In the genomic region with DNA sequence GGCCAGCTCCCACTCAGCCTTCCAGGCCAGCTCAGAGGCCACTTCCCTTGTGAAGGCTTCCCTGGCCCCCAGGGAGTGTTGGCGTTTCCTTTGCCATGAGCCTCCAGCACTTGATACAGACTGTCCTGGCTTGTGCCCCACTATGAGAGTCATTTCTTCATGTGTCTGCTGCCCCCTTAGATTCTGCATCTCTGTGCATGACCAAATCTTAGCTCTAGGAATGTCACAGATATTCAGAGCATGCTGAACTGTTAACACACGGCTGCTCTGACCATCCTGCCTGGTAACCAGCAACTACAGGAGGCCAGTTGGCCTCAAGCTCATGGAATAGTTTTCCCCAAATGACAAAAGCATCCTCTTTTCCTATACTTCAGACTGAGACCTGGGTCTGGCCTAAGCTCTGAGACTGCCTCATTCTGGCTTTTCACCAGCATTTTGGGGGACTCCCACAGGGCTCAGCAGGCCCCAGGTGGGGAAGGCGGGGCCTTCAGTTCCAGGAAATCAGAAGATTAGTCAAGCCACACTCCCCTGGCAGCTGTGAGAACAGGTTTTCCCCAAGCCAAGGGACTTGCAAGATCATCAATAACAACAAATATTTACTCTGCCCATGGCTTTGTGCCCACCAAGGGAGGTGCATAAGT, we compare ENCODE assay signal across 8 cellular contexts.
A peak's percentile ranks its signal among the peaks of the same experiment; 100 is the strongest.
DNase-seq lines count a peak whose midpoint lies in the region; ATAC-seq lines count a peak whose summit lies in the region.

No MANE protein-coding gene starts in this region.

- DNase-seq in activated CD4-positive, alpha-beta T cell treated with anti-CD3 and anti-CD28 coated beads for 1 hour, result peak; percentile 23
- peak; percentile 25 for DNase-seq in effector CD8-positive, alpha-beta T cell (lab: John Stamatoyannopoulos, UW)
- peak; percentile 43 to 83 for DNase-seq in stimulated activated effector memory CD8-positive, alpha-beta T cell treated with anti-CD3 and anti-CD28 coated beads, Interleukin-12 subunit alpha, Interleukin-12 subunit beta, amount 100 ng/mL, for 72 hours (ENCODE audit: low spot score in 2 of 2)
- DNase-seq in NCI-H187 treated with DMSO at 0.1 percent for 48 hours (lab: John Stamatoyannopoulos, UW) (no peak), LoVo (ENCODE audit: low spot score) (no peak), MG63 (no peak)

- peak overlapping the region; percentile 45 for H3K4me3 Mint-ChIP-seq in stimulated activated effector memory CD8-positive, alpha-beta T cell treated with anti-CD3 and anti-CD28 coated beads, Interleukin-12 subunit alpha, Interleukin-12 subunit beta, amount 100 ng/mL, for 72 hours

- no peaks in the 10 kb centered on the region for H3K36me3 Mint-ChIP-seq in stimulated activated effector memory CD8-positive, alpha-beta T cell treated with anti-CD3 and anti-CD28 coated beads, Interleukin-12 subunit alpha, Interleukin-12 subunit beta, amount 100 ng/mL, for 72 hours

- ATAC-seq in GM18499 (IDR thresholded peaks at IDR 0.05; ENCODE audit: insufficient read depth, unreplicated experiment), result peak; percentile 64
- ATAC-seq in HG02981 (IDR thresholded peaks at IDR 0.05; ENCODE audit: unreplicated experiment), result peak; percentile 41
- peak; percentile 79 for ATAC-seq in stimulated activated effector memory CD8-positive, alpha-beta T cell treated with anti-CD3 and anti-CD28 coated beads, Interleukin-12 subunit alpha, Interleukin-12 subunit beta, amount 100 ng/mL, for 72 hours

- no peaks in the 10 kb centered on the region for H3K36me3 ChIP-seq in MG63

- H3K27me3 ChIP-seq in MG63, result no peaks in the 10 kb centered on the region

- no peaks in the 10 kb centered on the region for H3K9me3 Mint-ChIP-seq in stimulated activated effector memory CD8-positive, alpha-beta T cell treated with anti-CD3 and anti-CD28 coated beads, Interleukin-12 subunit alpha, Interleukin-12 subunit beta, amount 100 ng/mL, for 72 hours

- no peaks in the 10 kb centered on the region for H3K9me3 ChIP-seq in MG63

- no peak overlapping the region for H3K4me3 ChIP-seq in MG63

- H3K27ac Mint-ChIP-seq in stimulated activated effector memory CD8-positive, alpha-beta T cell treated with anti-CD3 and anti-CD28 coated beads, Interleukin-12 subunit alpha, Interleukin-12 subunit beta, amount 100 ng/mL, for 72 hours, result peak overlapping the region; percentile 95

- peaks cover 78% of the 10 kb centered on the region for H3K4me1 Mint-ChIP-seq in stimulated activated effector memory CD8-positive, alpha-beta T cell treated with anti-CD3 and anti-CD28 coated beads, Interleukin-12 subunit alpha, Interleukin-12 subunit beta, amount 100 ng/mL, for 72 hours

Comparison
In these comparisons a context has a peak if more than half of its experiments do, and no peak if none do; other contexts are left out.
1. DNase-seq: peak in activated CD4-positive, alpha-beta T cell treated with anti-CD3 and anti-CD28 coated beads for 1 hour (single experiment), effector CD8-positive, alpha-beta T cell (single experiment) and stimulated activated effector memory CD8-positive, alpha-beta T cell treated with anti-CD3 and anti-CD28 coated beads, Interleukin-12 subunit alpha, Interleukin-12 subunit beta, amount 100 ng/mL, for 72 hours (2 of 2); none in NCI-H187 treated with DMSO at 0.1 percent for 48 hours (single experiment), LoVo (single experiment) and MG63 (single experiment).
2. Peak in every context shown above with its lines, with median percentiles within 50 percentile points of each other: ATAC-seq.